Comparison of ENCODE assay signal across 8 cellular contexts in genomic region chr5:78509884-78510769, GRCh38.
A peak's percentile ranks its signal among the peaks of the same experiment; 100 is the strongest.
DNase-seq lines count a peak whose midpoint lies in the region; ATAC-seq and TF ChIP-seq lines count a peak whose summit lies in the region.

No MANE protein-coding gene starts in this region.

- peak overlapping the region; percentile 76 to 83 (median 79) for H3K4me3 Mint-ChIP-seq in T-cell

- peaks cover 10 to 21% (median 15%) of the 10 kb centered on the region in 3 donors for H3K4me1 Mint-ChIP-seq in T-cell

- peak overlapping the region; percentile 84 for H3K4me3 ChIP-seq in ACC112 (ENCODE audit: low read depth, low read length)
- peak overlapping the region; percentile 52 to 55 (median 53) for H3K4me3 ChIP-seq in breast epithelium
- peak overlapping the region; percentile 10 for H3K4me3 ChIP-seq in kidney epithelial cell (ENCODE audit: low read depth, low read length)

- no peak overlapping the region for H3K27ac Mint-ChIP-seq in T-cell

- no peaks in the 10 kb centered on the region for H3K27me3 ChIP-seq in ACC112 (ENCODE audit: insufficient read depth, low read length)
- H3K27me3 ChIP-seq in breast epithelium, result no peaks in the 10 kb centered on the region
- no peaks in the 10 kb centered on the region for H3K27me3 ChIP-seq in kidney epithelial cell (ENCODE audit: control insufficient read depth, insufficient read depth, low read length)

- no peak for TF ChIP-seq POLR2A in breast epithelium (IDR thresholded peaks at IDR 0.05)

- peaks cover 51% of the 10 kb centered on the region for H3K79me2 ChIP-seq in ACC112 (ENCODE audit: control insufficient read depth, insufficient read depth, low read length, unreplicated experiment)

- TF ChIP-seq CTCF in breast epithelium (IDR thresholded peaks at IDR 0.05), result no peak
- TF ChIP-seq CTCF in kidney epithelial cell (IDR thresholded peaks at IDR 0.05; ENCODE audit: insufficient read depth, low read length, poor library complexity, severe bottlenecking), result peak; percentile 9

- H3K9me3 Mint-ChIP-seq in T-cell, result no peaks in the 10 kb centered on the region

- intact Hi-C loops in breast epithelium (cut with DNase I; ENCODE audit: low total_unique reads), result no loop called here

- peak; percentile 62 for ATAC-seq in GM18858 (IDR thresholded peaks at IDR 0.05; ENCODE audit: unreplicated experiment)
- ATAC-seq in HG03097 (IDR thresholded peaks at IDR 0.05; ENCODE audit: low FRiP score, unreplicated experiment), result peak; percentile 53
- ATAC-seq in T-cell (replicated peaks in 1 of 4), result peak; percentile 63 to 77 (median 74)
- no peak for ATAC-seq in HG02970 (IDR thresholded peaks at IDR 0.05; ENCODE audit: low FRiP score, unreplicated experiment)

- H3K9me3 ChIP-seq in breast epithelium, result no peaks in the 10 kb centered on the region

- H3K36me3 ChIP-seq in ACC112 (ENCODE audit: insufficient read depth, low read length) (no peaks in the 10 kb centered on the region), breast epithelium (no peaks in the 10 kb centered on the region), kidney epithelial cell (ENCODE audit: control insufficient read depth, insufficient read depth, low read length) (no peaks in the 10 kb centered on the region)

- CTCF ChIA-PET in T-cell (lab: Charles Lee), result no interaction called here

- H3K27ac ChIP-seq in ACC112 (ENCODE audit: low read depth, low read length) (peak overlapping the region; percentile 69; the same call in 1 of the 2 replicates), breast epithelium (peak overlapping the region; percentile 54 to 89)

- peak in 24 of 34 experiments; percentile 1 to 32 (median 10) for DNase-seq in T-cell
- DNase-seq in breast epithelium (ENCODE audit: low spot score in 2 of 2), result peak; percentile 44 to 67
- DNase-seq in kidney epithelial cell (ENCODE audit: low read depth), result no peak
- peak; percentile 2 to 18 for DNase-seq in stimulated activated CD4-positive, alpha-beta T cell treated with anti-CD3 and anti-CD28 coated beads, Interleukin-1b, Interleukin-23, amount 100 ng/mL, for 4 hours (ENCODE audit: low read depth in 2 of 2)

- peaks cover 59 to 60% of the 10 kb centered on the region in 2 donors for H3K27me3 Mint-ChIP-seq in T-cell

- POLR2A ChIA-PET in T-cell (lab: Charles Lee), result no interaction called here

- no peak overlapping the region for H2AFZ ChIP-seq in ACC112 (ENCODE audit: low read length, unreplicated experiment)

- H3K36me3 Mint-ChIP-seq in T-cell, result no peaks in the 10 kb centered on the region

- H3K4me1 ChIP-seq in ACC112 (ENCODE audit: control insufficient read depth, insufficient read depth, low read length, unreplicated experiment) (peaks cover 64% of the 10 kb centered on the region), breast epithelium (peaks cover under 1 to 21% of the 10 kb centered on the region in 2 donors)

Comparison
In these comparisons a context has a peak if more than half of its experiments do, and no peak if none do; other contexts are left out.
1. H3K4me3 ChIP-seq: peak in every context shown above with its lines; median percentile 84 in ACC112; 53 in breast epithelium; 10 in kidney epithelial cell.